In genomic region chr12:58413794-58414193, GRCh38 we compare ENCODE assay signal across 3 cellular contexts.
TF ChIP-seq lines count a peak whose summit lies in the region.

No MANE protein-coding gene starts in this region.

TF ChIP-seq in A549, 52 proteins besides CTCF, POLR2A, EP300 and RAD21:
- no peak for TF ChIP-seq MAFK (IDR thresholded peaks at IDR 0.05; ENCODE audit: partially characterized antibody)
- peak; percentile 56 for TF ChIP-seq MAX (IDR thresholded peaks at IDR 0.05)
- peak; percentile 59; the same call in 1 of the 2 replicates for TF ChIP-seq GATA3 (IDR thresholded peaks at IDR 0.05; ENCODE audit: borderline replicate concordance)
TF ChIP-seq in A549: peak in this region for 2.

TF ChIP-seq in IMR-90, 13 proteins besides CTCF, POLR2A, EP300 and RAD21:
- TF ChIP-seq BHLHE40 (IDR thresholded peaks at IDR 0.05; ENCODE audit: low read depth, low read length), result 0 out of 2 replicates have a peak, but pooled peaks have one; percentile 24
- no peak for TF ChIP-seq SMC3 (IDR thresholded peaks at IDR 0.05; ENCODE audit: low read depth, low read length)

TF ChIP-seq in endothelial cell of umbilical vein, 7 proteins besides CTCF, POLR2A, EP300 and RAD21:
- TF ChIP-seq FOS (IDR thresholded peaks at IDR 0.05; ENCODE audit: borderline replicate concordance, insufficient read depth, low read length), result peak; percentile 73
- no peak for TF ChIP-seq EZH2 (IDR thresholded peaks at IDR 0.05; ENCODE audit: borderline replicate concordance, low read depth, low read length, severe bottlenecking)
- peak; percentile 56 for TF ChIP-seq JUN (IDR thresholded peaks at IDR 0.05; ENCODE audit: borderline replicate concordance, insufficient read depth, insufficient read length, low read depth)
- no peak for TF ChIP-seq MYC (IDR thresholded peaks at IDR 0.05; ENCODE audit: low read depth, low read length)
- peak; percentile 72 for TF ChIP-seq GATA2 (IDR thresholded peaks at IDR 0.05; ENCODE audit: insufficient read depth, insufficient read length, low read depth, low read length)
